In genomic region chr17:58539703-58540102, GRCh38 we compare ENCODE assay signal across 22 cellular contexts. TPM values are rescaled to one million over a fixed set of nuclear protein-coding genes. Genes with fewer than 3 reads are reported as not detected.
DNase-seq lines count a peak whose midpoint lies in the region; ATAC-seq and TF ChIP-seq lines count a peak whose summit lies in the region.
"Had no signal": no experiment of that assay in that cellular context is flagged by ENCODE, and none has a peak within 500 bp of the region (broad histone marks: within the 10 kb centered on the region; RNA-seq: fewer than 3 reads in every experiment).

No MANE protein-coding gene starts in this region.

- no peaks in the 10 kb centered on the region for H3K36me3 Mint-ChIP-seq in progenitor cell of endocrine pancreas (ENCODE audit: insufficient read depth)
- no peaks in the 10 kb centered on the region for H3K36me3 Mint-ChIP-seq in activated CD4-positive, alpha-beta T cell treated with anti-CD3 and anti-CD28 coated beads, Interleukin-2, amount 10 ng/mL, durations not matched to agents 24 days and 14 days (ENCODE audit: low read depth)
- H3K36me3 Mint-ChIP-seq: CD14-positive monocyte, T-cell had no signal

- intact Hi-C loops in left ventricle myocardium inferior (cut with micrococcal nuclease) = no loop called here
- intact Hi-C loops in left cardiac atrium (cut with DNase I) = no loop called here
- intact Hi-C loops in activated CD4-positive, alpha-beta T cell treated with anti-CD3 and anti-CD28 coated beads, Interleukin-2, amount 10 ng/mL, durations not matched to agents 24 days and 14 days (cut with micrococcal nuclease) = no loop called here

- H3K27ac Mint-ChIP-seq in progenitor cell of endocrine pancreas = no peak overlapping the region
- no peak overlapping the region for H3K27ac Mint-ChIP-seq in activated CD4-positive, alpha-beta T cell treated with anti-CD3 and anti-CD28 coated beads, Interleukin-2, amount 10 ng/mL, durations not matched to agents 24 days and 14 days
- H3K27ac Mint-ChIP-seq: B cell, T-cell had no signal

- peak overlapping the region; percentile 85 for H3K27ac ChIP-seq in left ventricle myocardium inferior (replicated peaks)
- peak overlapping the region; percentile 39 for H3K27ac ChIP-seq in cingulate gyrus (ENCODE audit: low read depth, low read length)
- H3K27ac ChIP-seq: A549, RWPE1 had no signal

- peaks cover 57% of the 10 kb centered on the region for H3K4me1 ChIP-seq in left ventricle myocardium inferior

- no peak overlapping the region for H3K4me3 Mint-ChIP-seq in progenitor cell of endocrine pancreas (ENCODE audit: low read depth)
- H3K4me3 Mint-ChIP-seq in activated CD4-positive, alpha-beta T cell treated with anti-CD3 and anti-CD28 coated beads, Interleukin-2, amount 10 ng/mL, durations not matched to agents 24 days and 14 days = no peak overlapping the region
- H3K4me3 Mint-ChIP-seq: B cell, T-cell had no signal

- no peak for DNase-seq in left ventricle myocardium inferior
- DNase-seq in left cardiac atrium = no peak
- DNase-seq in NCI-H524 treated with DMSO at 0.1 percent for 48 hours (lab: John Stamatoyannopoulos, UW) = peak; percentile 41
- DNase-seq in progenitor cell of endocrine pancreas (ENCODE audit: low spot score, unreplicated experiment) = no peak
- no peak for DNase-seq in activated CD4-positive, alpha-beta T cell treated with anti-CD3 and anti-CD28 coated beads, Interleukin-2, amount 10 ng/mL, durations not matched to agents 24 days and 14 days
- DNase-seq: DMS79; H7; KG1; NCI-H1105; NCI-H1694; NCI-H526 treated with DMSO at 0.1 percent for 48 hours; NK-92 treated with Interleukin-12 subunit alpha and Interleukin-12 subunit beta, amount 100 ng/mL, for 24 hours; SIG-M5; T-cell had no signal

- no peaks in the 10 kb centered on the region for H3K36me3 ChIP-seq in left ventricle myocardium inferior

- no peak for ATAC-seq in left cardiac atrium
- ATAC-seq in GM19328 (IDR thresholded peaks at IDR 0.05; ENCODE audit: unreplicated experiment) = no peak
- ATAC-seq: A549, GM12878, T-cell had no signal

- H3K9me3 ChIP-seq in left ventricle myocardium inferior (replicated peaks) = no peaks in the 10 kb centered on the region
- H3K9me3 ChIP-seq: A549 had no signal

- H3K27me3 ChIP-seq in left ventricle myocardium inferior (ENCODE audit: low read depth) = no peaks in the 10 kb centered on the region

- no peak for TF ChIP-seq CTCF in left ventricle myocardium inferior (IDR thresholded peaks at IDR 0.05; ENCODE audit: borderline replicate concordance)
- TF ChIP-seq CTCF in progenitor cell of endocrine pancreas (IDR thresholded peaks at IDR 0.05; ENCODE audit: unreplicated experiment) = no peak

- no peaks in the 10 kb centered on the region for H3K9me3 Mint-ChIP-seq in progenitor cell of endocrine pancreas (ENCODE audit: low read depth)
- no peaks in the 10 kb centered on the region for H3K9me3 Mint-ChIP-seq in activated CD4-positive, alpha-beta T cell treated with anti-CD3 and anti-CD28 coated beads, Interleukin-2, amount 10 ng/mL, durations not matched to agents 24 days and 14 days
- H3K9me3 Mint-ChIP-seq: CD14-positive monocyte, T-cell had no signal

- H3K27me3 Mint-ChIP-seq in progenitor cell of endocrine pancreas = peaks cover 47% of the 10 kb centered on the region
- peaks cover 15% of the 10 kb centered on the region for H3K27me3 Mint-ChIP-seq in activated CD4-positive, alpha-beta T cell treated with anti-CD3 and anti-CD28 coated beads, Interleukin-2, amount 10 ng/mL, durations not matched to agents 24 days and 14 days

- H3K4me1 Mint-ChIP-seq in progenitor cell of endocrine pancreas (ENCODE audit: low read depth) = no peaks in the 10 kb centered on the region
- no peaks in the 10 kb centered on the region for H3K4me1 Mint-ChIP-seq in activated CD4-positive, alpha-beta T cell treated with anti-CD3 and anti-CD28 coated beads, Interleukin-2, amount 10 ng/mL, durations not matched to agents 24 days and 14 days
- H3K4me1 Mint-ChIP-seq: B cell, T-cell had no signal

- no peak overlapping the region for H3K4me3 ChIP-seq in left ventricle myocardium inferior
- H3K4me3 ChIP-seq: A549, GM12878 had no signal

RNA-seq across cellular contexts. Expression of gene MTMR4, which starts 25.3 kb away (rescaled TPM):
- 24.0 TPM for total RNA-seq in left ventricle myocardium inferior
- 10 to 100 TPM; 11.6 to 17.4 TPM for total RNA-seq in left cardiac atrium
- 89.3 and 91.9 TPM in 2 replicates for total RNA-seq in progenitor cell of endocrine pancreas
- total RNA-seq in activated CD4-positive, alpha-beta T cell treated with anti-CD3 and anti-CD28 coated beads, Interleukin-2, amount 10 ng/mL, durations not matched to agents 24 days and 14 days = 84.2 and 89.0 TPM in 2 replicates

RNA-seq across cellular contexts. Expression of gene HSF5, which starts 51.5 kb away (rescaled TPM):
- total RNA-seq in left ventricle myocardium inferior (not detected), left cardiac atrium (under 1 TPM; 0.06 to 0.10 TPM), progenitor cell of endocrine pancreas (0.11 and 0.12 TPM in 2 replicates)
- total RNA-seq in activated CD4-positive, alpha-beta T cell treated with anti-CD3 and anti-CD28 coated beads, Interleukin-2, amount 10 ng/mL, durations not matched to agents 24 days and 14 days = 0.80 and 0.91 TPM in 2 replicates
- total RNA-seq: H7, HT-29 had no signal
